ENCODE assay signal across 15 cellular contexts in genomic region chr15:74227968-74228722, GRCh38. TPM values are rescaled to one million over a fixed set of nuclear protein-coding genes. Genes with fewer than 3 reads are reported as not detected.
DNase-seq lines count a peak whose midpoint lies in the region; ATAC-seq and TF ChIP-seq lines count a peak whose summit lies in the region.
"Had no signal": no experiment of that assay in that cellular context is flagged by ENCODE, and none has a peak within 500 bp of the region (broad histone marks: within the 10 kb centered on the region; RNA-seq: fewer than 3 reads in every experiment).

No MANE protein-coding gene starts in this region.

- no peak overlapping the region for H3K4me2 ChIP-seq in neuronal stem cell (ENCODE audit: insufficient read depth, low read length, poor library complexity, severe bottlenecking)
- H3K4me2 ChIP-seq: KMS-11 had no signal

- no peak overlapping the region for H3K18ac ChIP-seq in neuronal stem cell (ENCODE audit: low read length)

- no peak for TF ChIP-seq POLR2A in spleen (IDR thresholded peaks at IDR 0.05)

- H3K27me3 ChIP-seq in ectodermal cell (ENCODE audit: control insufficient read depth, insufficient read depth, low read length, poor library complexity, severe bottlenecking) (peaks cover 4% of the 10 kb centered on the region), neuronal stem cell (ENCODE audit: control insufficient read depth in 3 of 3, insufficient read depth in 3 of 3, low read depth in 1 of 3, low read length in 3 of 3) (no peaks in the 10 kb centered on the region), spleen (replicated peaks in 1 of 7) (peaks cover 0 to 42% (median 0%) of the 10 kb centered on the region in 7 donors)
- H3K27me3 ChIP-seq: ascending aorta had no signal

- H3K27me3 Mint-ChIP-seq in activated T-cell treated with anti-CD3 and anti-CD28 coated beads, Interleukin-2, amount 50 U/mL, for 24 hours = peaks cover 19% of the 10 kb centered on the region

- H3K36me3 Mint-ChIP-seq in activated T-cell treated with anti-CD3 and anti-CD28 coated beads, Interleukin-2, amount 50 U/mL, for 24 hours (ENCODE audit: low read depth) = no peaks in the 10 kb centered on the region

- H3K27ac Mint-ChIP-seq in activated T-cell treated with anti-CD3 and anti-CD28 coated beads, Interleukin-2, amount 50 U/mL, for 24 hours = no peak overlapping the region
- H3K27ac Mint-ChIP-seq: activated T-helper 1 cell treated with anti-CD3 and anti-CD28 coated beads, Interleukin-12 subunit alpha, Interleukin-12 subunit beta, Interleukin-2, Interleukin-4 antibody, amounts not matched to agents 30 ng/mL and 10 ng/mL and 1 ng/mL, durations not matched to agents 14 hours and 24 hours and 36 hours had no signal

- H3K4me1 ChIP-seq in ectodermal cell (ENCODE audit: control insufficient read depth, insufficient read depth, low read length) (peaks cover 54% of the 10 kb centered on the region), neuronal stem cell (ENCODE audit: control insufficient read depth in 2 of 2, insufficient read depth in 1 of 2, low read depth in 1 of 2, low read length in 2 of 2) (peaks cover 27 to 32% of the 10 kb centered on the region in 2 donors), spleen (peaks cover 0 to 12% (median 4%) of the 10 kb centered on the region in 6 donors)

- H3K4me3 ChIP-seq in ectodermal cell (ENCODE audit: insufficient read depth, low read depth, low read length) (no peak overlapping the region), neuronal stem cell (ENCODE audit: low read length in 2 of 2) (no peak overlapping the region), spleen (no peak overlapping the region)
- H3K4me3 ChIP-seq: ascending aorta, skin epidermis had no signal

- TF ChIP-seq CTCF in spleen (IDR thresholded peaks at IDR 0.05 in 8 of 11, conservative IDR thresholded peaks at IDR 0.05 in 3 of 11) = no peak

- no peak overlapping the region for H3K14ac ChIP-seq in neuronal stem cell (ENCODE audit: low read length)

- H3K9me3 ChIP-seq in ectodermal cell (ENCODE audit: control insufficient read depth, low read length) (no peaks in the 10 kb centered on the region), neuronal stem cell (replicated peaks in 1 of 2; ENCODE audit: control insufficient read depth in 2 of 2, insufficient read depth in 1 of 2, low read depth in 1 of 2, low read length in 2 of 2) (no peaks in the 10 kb centered on the region), spleen (no peaks in the 10 kb centered on the region)
- H3K9me3 ChIP-seq: ascending aorta had no signal

- H2AFZ ChIP-seq in neuronal stem cell (ENCODE audit: low read length) = peak overlapping the region; percentile 59

- ATAC-seq in sciatic nerve = no peak

- no peak overlapping the region for H2AK5ac ChIP-seq in neuronal stem cell (ENCODE audit: low read depth, low read length)

- peaks cover 5% of the 10 kb centered on the region for H3K4me1 Mint-ChIP-seq in activated T-cell treated with anti-CD3 and anti-CD28 coated beads, Interleukin-2, amount 50 U/mL, for 24 hours (ENCODE audit: low read depth)

- H3K9ac ChIP-seq in neuronal stem cell (ENCODE audit: low read depth, low read length, poor library complexity) = no peak overlapping the region
- H3K9ac ChIP-seq: KMS-11 had no signal

- H3K36me3 ChIP-seq in ectodermal cell (ENCODE audit: control insufficient read depth, insufficient read depth, low read length) (no peaks in the 10 kb centered on the region), neuronal stem cell (replicated peaks in 1 of 2; ENCODE audit: control insufficient read depth in 2 of 2, insufficient read depth in 2 of 2, low read length in 2 of 2) (no peaks in the 10 kb centered on the region), spleen (no peaks in the 10 kb centered on the region)
- H3K36me3 ChIP-seq: ascending aorta had no signal

- H4K8ac ChIP-seq in neuronal stem cell (ENCODE audit: low read depth, low read length) = no peak overlapping the region

- no peak overlapping the region for H3K4ac ChIP-seq in neuronal stem cell (ENCODE audit: low read length)

- H3K27ac ChIP-seq in ectodermal cell (ENCODE audit: insufficient read depth, low read depth, low read length, poor library complexity, severe bottlenecking) (peak overlapping the region; percentile 57), neuronal stem cell (replicated peaks; ENCODE audit: low read length) (no peak overlapping the region), spleen (no peak overlapping the region)
- H3K27ac ChIP-seq: ascending aorta, KMS-11, skin epidermis had no signal

- H3K23ac ChIP-seq in neuronal stem cell (ENCODE audit: low read depth, low read length, poor library complexity) = no peak overlapping the region

- H3K79me1 ChIP-seq in neuronal stem cell (ENCODE audit: low read depth, low read length) = no peaks in the 10 kb centered on the region

- WGBS in ectodermal cell, 2 experiments = 69 to 73% methylated on average over 11 of the region's 11 CpGs
- WGBS in neuronal stem cell (ENCODE audit: extremely low coverage in 2 of 2, insufficient read length in 2 of 2, insufficient replicate concordance in 1 of 2), 2 donors = no CpG with 5 or more reads among the region's 11 CpGs
- WGBS in spleen, 5 donors = 58 to 72% (median 64%) methylated on average over 11 of the region's 11 CpGs

- H4K91ac ChIP-seq in neuronal stem cell (ENCODE audit: low read depth, low read length, poor library complexity) = no peak overlapping the region

- no peaks in the 10 kb centered on the region for H3K9me3 Mint-ChIP-seq in activated T-cell treated with anti-CD3 and anti-CD28 coated beads, Interleukin-2, amount 50 U/mL, for 24 hours
- H3K9me3 Mint-ChIP-seq: activated T-helper 1 cell treated with anti-CD3 and anti-CD28 coated beads, Interleukin-12 subunit alpha, Interleukin-12 subunit beta, Interleukin-2, Interleukin-4 antibody, amounts not matched to agents 30 ng/mL and 10 ng/mL and 1 ng/mL, durations not matched to agents 14 hours and 24 hours and 36 hours had no signal

- DNase-seq in DMS153 (lab: John Stamatoyannopoulos, UW) (peak; percentile 29), DMS153 treated with DMSO at 0.1 percent for 48 hours (lab: John Stamatoyannopoulos, UW; ENCODE audit: unreplicated experiment) (no peak), NCI-H446 treated with DMSO at 0.1 percent for 48 hours (lab: John Stamatoyannopoulos, UW) (peak; percentile 57), neuronal stem cell (ENCODE audit: low spot score) (no peak), spleen (no peak), sciatic nerve (ENCODE audit: low spot score) (no peak)
- DNase-seq in activated T-cell treated with anti-CD3 and anti-CD28 coated beads, Interleukin-2, amount 50 U/mL, for 24 hours = no peak
- DNase-seq: 8988T, trophoblast cell had no signal

- no peak overlapping the region for H3K4me3 Mint-ChIP-seq in activated T-cell treated with anti-CD3 and anti-CD28 coated beads, Interleukin-2, amount 50 U/mL, for 24 hours
- H3K4me3 Mint-ChIP-seq: activated T-helper 1 cell treated with anti-CD3 and anti-CD28 coated beads, Interleukin-12 subunit alpha, Interleukin-12 subunit beta, Interleukin-2, Interleukin-4 antibody, amounts not matched to agents 30 ng/mL and 10 ng/mL and 1 ng/mL, durations not matched to agents 14 hours and 24 hours and 36 hours had no signal

- H2BK120ac ChIP-seq in neuronal stem cell (ENCODE audit: low read depth, low read length) = no peak overlapping the region

- no peak overlapping the region for H2BK5ac ChIP-seq in neuronal stem cell (ENCODE audit: low read length)

- intact Hi-C loops in spleen (cut with DNase I; ENCODE audit: low total_unique reads) = no loop called here
- intact Hi-C loops in sciatic nerve (cut with DNase I) = no loop called here

- H2BK15ac ChIP-seq in neuronal stem cell (ENCODE audit: low read length) = no peak overlapping the region

- H2BK12ac ChIP-seq in neuronal stem cell (ENCODE audit: low read length) = no peak overlapping the region

RNA-seq across cellular contexts. Expression of gene CCDC33, which starts 8.0 kb away (rescaled TPM):
- 5.0 TPM for polyA plus RNA-seq in ectodermal cell (2013, experiment 1 of 4)
- 5.2 TPM for polyA plus RNA-seq in ectodermal cell (2013, experiment 2 of 4)
- polyA plus RNA-seq in ectodermal cell (2013, experiment 3 of 4) = 4.4 TPM
- 3.5 TPM for polyA plus RNA-seq in ectodermal cell (2013, experiment 4 of 4)
- 1.3 TPM for polyA plus RNA-seq in neuronal stem cell (2013, experiment 1 of 2)
- 1.1 TPM for polyA plus RNA-seq in neuronal stem cell (2013, experiment 2 of 2)
- total RNA-seq in spleen (not detected), sciatic nerve (not detected)
- under 1 TPM in 1 of 3 donors, not detected in 2; 0.08 TPM for polyA plus RNA-seq in spleen
- total RNA-seq: activated T-helper 1 cell treated with anti-CD3 and anti-CD28 coated beads, Interleukin-12 subunit alpha, Interleukin-12 subunit beta, Interleukin-2, Interleukin-4 antibody, amounts not matched to agents 30 ng/mL and 10 ng/mL and 1 ng/mL, durations not matched to agents 14 hours and 24 hours and 36 hours; ascending aorta had no signal
- polyA plus RNA-seq: esophagus had no signal

RNA-seq across cellular contexts. Expression of gene STRA6, which starts 25.6 kb away (rescaled TPM):
- polyA plus RNA-seq in ectodermal cell (2013, experiment 1 of 4) = 40.6 TPM
- 36.9 TPM for polyA plus RNA-seq in ectodermal cell (2013, experiment 2 of 4)
- 23.2 TPM for polyA plus RNA-seq in ectodermal cell (2013, experiment 3 of 4)
- polyA plus RNA-seq in ectodermal cell (2013, experiment 4 of 4) = 26.1 TPM
- polyA plus RNA-seq in neuronal stem cell (2013, experiment 1 of 2) = 3.9 TPM
- 3.4 TPM for polyA plus RNA-seq in neuronal stem cell (2013, experiment 2 of 2)
- total RNA-seq in spleen = 1 to 10 TPM in 2 of 7 donors, under 1 TPM in 2, not detected in 3; 0.47 to 1.8 (median 0.94) TPM
- 1 to 10 TPM in 1 of 3 donors, under 1 TPM in 2; 0.68 to 1.2 (median 0.96) TPM for polyA plus RNA-seq in spleen
- total RNA-seq in sciatic nerve = 0.76 TPM
- total RNA-seq: ascending aorta had no signal

RNA-seq across cellular contexts. Expression of gene ISLR, which starts 54.6 kb away (rescaled TPM):
- 1.5 TPM for polyA plus RNA-seq in ectodermal cell (2013, experiment 1 of 4)
- polyA plus RNA-seq in ectodermal cell (2013, experiment 2 of 4) = 1.1 TPM
- 1.4 TPM for polyA plus RNA-seq in ectodermal cell (2013, experiment 3 of 4)
- polyA plus RNA-seq in ectodermal cell (2013, experiment 4 of 4) = 2.1 TPM
- 0.56 TPM for polyA plus RNA-seq in neuronal stem cell (2013, experiment 1 of 2)
- 0.73 TPM for polyA plus RNA-seq in neuronal stem cell (2013, experiment 2 of 2)
- total RNA-seq in spleen (10 to 100 TPM; 13.4 to 69.4 (median 34.2) TPM), sciatic nerve (120 TPM)
- 10 to 100 TPM; 14.4 to 24.2 (median 21.4) TPM for polyA plus RNA-seq in spleen
- total RNA-seq: activated T-helper 1 cell treated with anti-CD3 and anti-CD28 coated beads, Interleukin-12 subunit alpha, Interleukin-12 subunit beta, Interleukin-2, Interleukin-4 antibody, amounts not matched to agents 30 ng/mL and 10 ng/mL and 1 ng/mL, durations not matched to agents 14 hours and 24 hours and 36 hours had no signal

Comparison
In these comparisons a context has a peak if more than half of its experiments do, and no peak if none do; other contexts are left out.
1. DNase-seq: peak in DMS153 (single experiment) and NCI-H446 treated with DMSO at 0.1 percent for 48 hours (single experiment); none in DMS153 treated with DMSO at 0.1 percent for 48 hours (single experiment), neuronal stem cell (single experiment), activated T-cell treated with anti-CD3 and anti-CD28 coated beads, Interleukin-2, amount 50 U/mL, for 24 hours (single experiment), spleen (single experiment) and sciatic nerve (single experiment).